ENCODE assay signal across 8 cellular contexts in the genomic region with DNA sequence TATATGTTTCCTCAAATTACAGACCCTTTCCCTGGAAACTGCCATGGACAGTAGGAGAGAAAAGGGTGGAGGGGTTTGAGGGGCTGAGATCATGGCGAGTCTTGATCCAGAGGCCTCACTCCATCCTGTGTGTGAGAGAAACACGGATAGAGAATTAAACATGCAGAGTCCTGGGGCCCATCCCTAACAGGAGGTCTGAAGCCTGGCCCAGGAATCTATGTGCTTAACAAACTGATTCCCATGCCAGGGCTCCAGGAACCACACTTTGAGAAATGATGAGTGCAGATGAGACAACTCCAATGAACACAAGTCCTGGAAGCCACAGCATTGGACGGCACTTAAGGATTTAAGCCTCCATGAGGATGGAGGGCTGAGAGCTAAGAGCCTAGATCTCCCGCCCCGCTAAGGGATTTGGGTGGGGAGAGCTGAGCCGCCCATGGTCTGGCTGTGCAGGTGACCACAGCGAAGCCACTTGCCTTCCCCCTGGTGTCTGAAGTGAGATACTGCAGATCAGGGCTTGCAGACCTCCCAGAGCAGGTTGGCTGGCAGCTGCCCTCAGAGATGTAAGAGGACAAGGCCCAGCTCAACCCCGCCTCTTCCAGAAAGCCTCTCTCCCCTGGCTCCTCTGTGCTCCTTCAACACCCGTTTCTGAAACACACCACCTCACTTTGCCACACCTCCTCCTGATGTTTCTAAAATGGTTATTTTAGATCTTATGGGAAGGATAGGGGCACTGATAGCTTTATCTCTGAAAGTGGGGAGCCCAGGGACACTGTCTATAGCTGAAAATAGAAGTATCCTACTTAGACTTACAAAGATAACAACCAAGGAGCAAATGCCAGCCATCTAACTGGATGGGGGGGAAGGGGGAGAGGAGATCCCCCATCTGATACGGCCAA. TPM values are rescaled to one million over a fixed set of nuclear protein-coding genes. Genes with fewer than 3 reads are reported as not detected.
DNase-seq lines count a peak whose midpoint lies in the region; ATAC-seq, FAIRE-seq and TF ChIP-seq lines count a peak whose summit lies in the region.

No MANE protein-coding gene starts in this region.

- POLR2A ChIA-PET in H1 (lab: Charles Lee; ENCODE audit: partially characterized antibody), result interaction anchor here (0.6 to 1.2 kb wide), 3 partner anchors 9 to 75 kb away, joined by 3 read pairs; no protein-coding TSS in a partner anchor

- peaks cover 0 to 3% (median 0%) of the 10 kb centered on the region in 4 experiments; a peak in 1 of 7 replicates for H3K4me1 ChIP-seq in H1 (replicated peaks in 1 of 4; ENCODE audit: control insufficient read depth in 3 of 4, insufficient read depth in 4 of 4, low read length in 3 of 4)
- H3K4me1 ChIP-seq in muscle layer of duodenum (ENCODE audit: control insufficient read depth in 1 of 2, insufficient read depth in 2 of 2, low read length in 2 of 2), result peaks cover 6 to 13% of the 10 kb centered on the region in 2 donors
- peaks cover 44% of the 10 kb centered on the region for H3K4me1 ChIP-seq in vagina

- no peak for TF ChIP-seq POLR2A in H1 (IDR thresholded peaks at IDR 0.05; ENCODE audit: control extremely low read depth in 1 of 2, low read depth in 2 of 2, low read length in 2 of 2)
- no peak for TF ChIP-seq POLR2A in vagina (IDR thresholded peaks at IDR 0.05)

- TF ChIP-seq CTCF in H1 (IDR thresholded peaks at IDR 0.05; ENCODE audit: control extremely low read depth in 1 of 3, insufficient read depth in 1 of 3, low read depth in 1 of 3, low read length in 3 of 3), result peak; percentile 86 to 94 (median 90)
- TF ChIP-seq CTCF in vagina (IDR thresholded peaks at IDR 0.05), result peak in 2 of 3 experiments; percentile 18 to 52

- H4K20me1 ChIP-seq in H1 (replicated peaks in 1 of 2; ENCODE audit: control insufficient read depth in 1 of 2, insufficient read depth in 2 of 2, low read length in 2 of 2), result no peaks in the 10 kb centered on the region

- no peak overlapping the region for H3K9ac ChIP-seq in H1 (replicated peaks in 1 of 4; ENCODE audit: extremely low read depth in 1 of 4, low read depth in 3 of 4, low read length in 3 of 4)

- CTCF ChIA-PET in H1 (lab: Charles Lee; ENCODE audit: partially characterized antibody), result interaction anchor here (0.7 to 10.0 kb wide), 41 partner anchors 7 to 360 kb away, joined by 3 to 101 read pairs (median 6); a partner anchor contains a TSS

- no peak overlapping the region for H4K5ac ChIP-seq in H1 (ENCODE audit: insufficient read length, low read depth, low read length)

- no peak overlapping the region for H4K91ac ChIP-seq in H1 (replicated peaks; ENCODE audit: insufficient read length, low read length)

- peak overlapping the region; percentile 70; the same call in 1 of the 2 replicates for H2AFZ ChIP-seq in H1 (ENCODE audit: low read length)

- no peak overlapping the region for H2BK5ac ChIP-seq in H1 (ENCODE audit: low read depth, low read length)

- no peak overlapping the region for H3K18ac ChIP-seq in H1 (ENCODE audit: extremely low read depth, low read length)

- intact Hi-C loops in vagina (cut with DNase I), result no loop called here

- H4K8ac ChIP-seq in H1 (ENCODE audit: extremely low read depth, insufficient read depth, low read length), result no peak overlapping the region

- no peak overlapping the region for H2BK120ac ChIP-seq in H1 (replicated peaks; ENCODE audit: low read depth, low read length)

- no peak overlapping the region for H3K27ac ChIP-seq in H1 (ENCODE audit: low read depth, low read length)
- peak overlapping the region; percentile 39 for H3K27ac ChIP-seq in muscle layer of duodenum (ENCODE audit: low read length)
- peak overlapping the region; percentile 75 for H3K27ac ChIP-seq in vagina

- H3K56ac ChIP-seq in H1 (replicated peaks; ENCODE audit: insufficient read length, low read depth, low read length), result no peak overlapping the region

- H3K9me3 ChIP-seq in H1 (ENCODE audit: insufficient read depth in 2 of 2, low read depth in 1 of 2, low read length in 1 of 2) (no peaks in the 10 kb centered on the region), muscle layer of duodenum (ENCODE audit: control insufficient read depth in 1 of 2, low read length in 2 of 2) (no peaks in the 10 kb centered on the region), vagina (no peaks in the 10 kb centered on the region)

- no peaks in the 10 kb centered on the region; the same call in 1 of the 2 replicates for H3K23me2 ChIP-seq in H1 (ENCODE audit: low read depth, low read length)

- TF ChIP-seq EP300 in H1 (IDR thresholded peaks at IDR 0.05; ENCODE audit: borderline replicate concordance in 1 of 2, low read depth in 2 of 2, low read length in 2 of 2), result no peak

- no peak overlapping the region for H2BK15ac ChIP-seq in H1 (ENCODE audit: low read length)

- H2BK12ac ChIP-seq in H1 (ENCODE audit: low read depth, low read length), result no peak overlapping the region

- peak; percentile 79 for FAIRE-seq in H1 (lab: Jason Lieb, UNC)

- H2AK5ac ChIP-seq in H1 (ENCODE audit: low read depth, low read length), result no peak overlapping the region

- H3K4ac ChIP-seq in H1 (replicated peaks; ENCODE audit: insufficient read length, low read depth, low read length), result no peak overlapping the region

- H3K79me2 ChIP-seq in H1 (ENCODE audit: control insufficient read depth in 1 of 2, insufficient read depth in 2 of 2, low read length in 2 of 2), result no peaks in the 10 kb centered on the region

- peak; percentile 84 for ATAC-seq in GM21529 (IDR thresholded peaks at IDR 0.05; ENCODE audit: unreplicated experiment)

- no peak overlapping the region for H3K23ac ChIP-seq in H1 (ENCODE audit: insufficient read length)

- 43% methylated on average over 10 of the region's 10 CpGs; no CpG with 5 or more reads in 1 of the 2 experiments for WGBS in H1 (ENCODE audit: extremely low coverage in 1 of 2, insufficient coverage in 1 of 2, insufficient read length in 1 of 2, insufficient replicate concordance in 2 of 2, low coverage in 1 of 2, low lambda C conversion rate in 2 of 2, missing lambda C conversion rate in 1 of 2), 2 experiments

- peaks cover 0 to 4% (median 0%) of the 10 kb centered on the region in 4 experiments; a peak in 2 of 7 replicates for H3K27me3 ChIP-seq in H1 (replicated peaks in 1 of 4; ENCODE audit: control insufficient read depth in 3 of 4, extremely low read depth in 1 of 4, insufficient read depth in 3 of 4, low read length in 3 of 4)
- no peaks in the 10 kb centered on the region for H3K27me3 ChIP-seq in muscle layer of duodenum (ENCODE audit: low read depth, low read length)
- H3K27me3 ChIP-seq in vagina, result no peaks in the 10 kb centered on the region

- peak; percentile 83 to 86 for TF ChIP-seq RAD21 in H1 (IDR thresholded peaks at IDR 0.05 in 1 of 2, conservative IDR thresholded peaks at IDR 0.05 in 1 of 2; ENCODE audit: low read depth in 2 of 2, low read length in 2 of 2)

- no peaks in the 10 kb centered on the region for H3K79me1 ChIP-seq in H1 (ENCODE audit: low read depth, low read length)

- H3K4me2 ChIP-seq in H1 (ENCODE audit: insufficient read depth in 1 of 2, low read depth in 2 of 2, low read length in 2 of 2), result peak overlapping the region in 1 of 2 experiments; percentile 22; a peak in 1 of 4 replicates

- no peak overlapping the region for H2BK20ac ChIP-seq in H1 (ENCODE audit: low read length)

- H3K36me3 ChIP-seq in H1 (ENCODE audit: control insufficient read depth in 2 of 4, insufficient read depth in 4 of 4, low read length in 3 of 4) (no peaks in the 10 kb centered on the region), muscle layer of duodenum (ENCODE audit: control insufficient read depth in 1 of 2, insufficient read depth in 2 of 2, low read length in 2 of 2) (no peaks in the 10 kb centered on the region), vagina (no peaks in the 10 kb centered on the region)

- no peak overlapping the region for H3K14ac ChIP-seq in H1 (ENCODE audit: insufficient read length)

- H3K4me3 ChIP-seq in H1 (ENCODE audit: extremely low read depth in 1 of 4, insufficient read depth in 2 of 4, low read depth in 3 of 4, low read length in 4 of 4) (no peak overlapping the region), muscle layer of duodenum (ENCODE audit: low read depth in 1 of 2, low read length in 2 of 2) (no peak overlapping the region), vagina (no peak overlapping the region)

- DNase-seq in activated T-cell treated with anti-CD3 and anti-CD28 coated beads for 24 hours (ENCODE audit: low read depth) (peak; percentile 5), HUDEP-2 (lab: John Stamatoyannopoulos, UW; ENCODE audit: unreplicated experiment in 76 of 76) (peak in 51 of 76 experiments; percentile 2 to 61 (median 26)), SW480 (ENCODE audit: low spot score) (peak; percentile 69), H1 (ENCODE audit: low read depth in 1 of 2, low spot score in 2 of 2) (peak; percentile 80 to 83), vagina (ENCODE audit: extremely low spot score in 2 of 2) (peak in 1 of 2 donors; percentile 77)
- DNase-seq in activated T-cell treated with anti-CD3 and anti-CD28 coated beads, Interleukin-2, amount 50 U/mL, for 1 hour, result no peak

TF ChIP-seq in H1, 55 proteins besides CTCF, POLR2A, EP300 and RAD21 (continues in another document):
- TF ChIP-seq ASH2L (IDR thresholded peaks at IDR 0.05; ENCODE audit: low read length) (no peak), SUZ12 (IDR thresholded peaks at IDR 0.05; ENCODE audit: low read length) (no peak), EZH2 (IDR thresholded peaks at IDR 0.05; ENCODE audit: low read depth, low read length, severe bottlenecking) (no peak), SIN3A (conservative IDR thresholded peaks at IDR 0.05 in 1 of 2, IDR thresholded peaks at IDR 0.05 in 1 of 2; ENCODE audit: low read depth in 1 of 2, low read length in 2 of 2) (no peak)

RNA-seq across cellular contexts. Expression of a gene that starts 24.8 kb away (rescaled TPM):
- 1.7 and 2.0 TPM in 2 replicates for total RNA-seq in H1 (2021; fragmentation: NEBNext Ultra II Directional; extraction: Animal tissue kit (Norgen Biotek cat#: 25700))
- 2.0 and 2.2 TPM in 2 replicates for polyA plus RNA-seq in H1 (2011; rRNA removed)
- polyA plus RNA-seq in H1 (2011; cell fraction: cytosol; rRNA removed), result 1.4 TPM
- polyA plus RNA-seq in H1 (2011; cell fraction: nucleus; rRNA removed), result 0.58 TPM
- 1.5 to 8.3 TPM (median 1.8 TPM) in 4 replicates for polyA plus RNA-seq in H1 (2012, experiment 1 of 2)
- 1.7 TPM for polyA plus RNA-seq in H1 (2012, experiment 2 of 2)
- polyA plus RNA-seq in H1 (2013, experiment 1 of 2), result 1.1 TPM
- 1.1 TPM for polyA plus RNA-seq in H1 (2013, experiment 2 of 2)
- 2.0 and 2.1 TPM in 2 replicates for polyA minus RNA-seq in H1 (2011; rRNA and poly(A)+ RNA removed)
- polyA minus RNA-seq in H1 (2011; cell fraction: cytosol; rRNA and poly(A)+ RNA removed), result not detected
- polyA minus RNA-seq in H1 (2011; cell fraction: nucleus; rRNA and poly(A)+ RNA removed), result 0.40 TPM
- not detected for total RNA-seq in vagina

RNA-seq across cellular contexts. Expression of a gene that starts 42.1 kb away (rescaled TPM):
- total RNA-seq in H1 (2021; fragmentation: NEBNext Ultra II Directional; extraction: Animal tissue kit (Norgen Biotek cat#: 25700)), result 6.2 and 6.9 TPM in 2 replicates
- polyA plus RNA-seq in H1 (2011; rRNA removed), result 3.9 and 5.8 TPM in 2 replicates
- polyA plus RNA-seq in H1 (2011; cell fraction: cytosol; rRNA removed), result 4.1 TPM
- 4.5 TPM for polyA plus RNA-seq in H1 (2011; cell fraction: nucleus; rRNA removed)
- polyA plus RNA-seq in H1 (2012, experiment 1 of 2), result 3.1 to 4.4 TPM (median 4.3 TPM) in 4 replicates
- 3.8 TPM for polyA plus RNA-seq in H1 (2012, experiment 2 of 2)
- polyA plus RNA-seq in H1 (2013, experiment 1 of 2), result 3.6 TPM
- polyA plus RNA-seq in H1 (2013, experiment 2 of 2), result 3.8 TPM
- polyA minus RNA-seq in H1 (2011; rRNA and poly(A)+ RNA removed), result 3.4 and 3.7 TPM in 2 replicates
- polyA minus RNA-seq in H1 (2011; cell fraction: cytosol; rRNA and poly(A)+ RNA removed), result 4.0 TPM
- 3.2 TPM for polyA minus RNA-seq in H1 (2011; cell fraction: nucleus; rRNA and poly(A)+ RNA removed)
- 57.0 TPM for total RNA-seq in vagina
